Comparison of ENCODE assay signal across 8 cellular contexts in the genomic region with DNA sequence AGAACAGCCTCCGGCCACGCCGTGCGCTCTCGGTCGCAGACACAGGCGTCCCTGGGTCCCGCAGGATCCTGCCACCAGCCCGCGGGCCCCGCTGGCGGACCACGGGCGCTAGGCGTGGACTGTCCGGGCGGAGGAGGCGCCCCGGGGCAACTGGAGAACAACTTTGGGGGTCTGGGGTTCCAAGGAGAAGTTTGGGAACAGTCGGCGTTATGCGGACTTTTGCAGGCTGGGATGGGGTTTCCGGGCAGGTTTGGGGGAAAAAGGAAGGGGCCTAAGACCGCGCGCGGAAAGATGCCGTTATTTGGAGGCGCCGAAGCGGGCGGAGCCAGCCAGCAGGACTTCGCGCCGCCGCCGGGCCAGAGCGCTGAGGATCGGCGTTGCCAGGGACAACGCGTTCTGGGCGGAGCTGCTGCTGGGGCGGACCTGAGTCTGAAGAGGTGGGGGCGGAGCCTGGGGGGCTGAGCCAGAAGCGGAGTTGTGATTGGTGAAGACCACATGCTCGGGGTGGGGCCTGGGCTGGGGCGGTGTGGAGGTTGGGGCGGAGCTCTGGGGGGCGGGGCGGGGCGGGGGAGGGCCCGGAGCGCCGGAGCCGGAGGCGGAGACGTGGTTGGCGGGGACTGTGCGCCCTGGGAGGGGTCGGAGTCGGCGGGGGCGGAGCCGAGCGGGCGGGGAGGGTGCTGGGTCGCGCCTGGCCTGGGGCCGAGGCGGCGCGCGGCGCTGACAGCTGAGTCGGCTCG. TPM values are rescaled to one million over a fixed set of nuclear protein-coding genes. Genes with fewer than 3 reads are reported as not detected.
DNase-seq lines count a peak whose midpoint lies in the region; ATAC-seq and TF ChIP-seq lines count a peak whose summit lies in the region.

A gene (plus strand): TSS at position 680 of the 737 bp plus-strand sequence. CDS start 120 bp downstream, outside the sequence.

- H3K9me3 Mint-ChIP-seq in activated T-cell treated with anti-CD3 and anti-CD28 coated beads, Interleukin-2, amount 50 U/mL, for 24 hours: no peaks in the 10 kb centered on the region

- no peak for TF ChIP-seq CTCF in PC-3 (conservative IDR thresholded peaks at IDR 0.05; ENCODE audit: low read depth, low read length)

- no peaks in the 10 kb centered on the region for H3K9me2 ChIP-seq in PC-3 (replicated peaks; ENCODE audit: low read length)

- H2AFZ ChIP-seq in PC-3 (ENCODE audit: low read length): peak within 1 kb of the TSS; percentile 98

- no peaks in the 10 kb centered on the region for H3K36me3 ChIP-seq in PC-3 (ENCODE audit: low read depth, low read length)
- H3K36me3 ChIP-seq in esophagus (ENCODE audit: control insufficient read depth in 2 of 2, insufficient read depth in 2 of 2, low read length in 1 of 2): no peaks in the 10 kb centered on the region
- H3K36me3 ChIP-seq in muscle layer of colon (ENCODE audit: insufficient read depth, low read length): no peaks in the 10 kb centered on the region

- H3K9ac ChIP-seq in PC-3 (ENCODE audit: low read length): peak within 1 kb of the TSS; percentile 94
- H3K9ac ChIP-seq in muscle layer of colon (ENCODE audit: low read length): peak within 1 kb of the TSS; percentile 87

- H3K27me3 ChIP-seq in PC-3 (ENCODE audit: low read length) (no peaks in the 10 kb centered on the region), esophagus (ENCODE audit: control insufficient read depth in 1 of 2, insufficient read depth in 2 of 2, low read length in 2 of 2) (no peaks in the 10 kb centered on the region), muscle layer of colon (ENCODE audit: control insufficient read depth in 1 of 2, insufficient read depth in 2 of 2, low read length in 2 of 2) (peaks cover 0 to 12% of the 10 kb centered on the region in 2 donors)

- peak within 1 kb of the TSS; percentile 89 for H3K27ac Mint-ChIP-seq in activated T-cell treated with anti-CD3 and anti-CD28 coated beads, Interleukin-2, amount 50 U/mL, for 24 hours

- H3K36me3 Mint-ChIP-seq in activated T-cell treated with anti-CD3 and anti-CD28 coated beads, Interleukin-2, amount 50 U/mL, for 24 hours (ENCODE audit: low read depth): peaks cover 3% of the 10 kb centered on the region

- peaks cover 14% of the 10 kb centered on the region for H3K4me1 Mint-ChIP-seq in activated T-cell treated with anti-CD3 and anti-CD28 coated beads, Interleukin-2, amount 50 U/mL, for 24 hours (ENCODE audit: low read depth)

- POLR2A ChIA-PET in PC-3 (lab: Charles Lee; ENCODE audit: unreplicated experiment): interaction anchor here (0.6 to 0.9 kb wide), 8 partner anchors 15 to 389 kb away, joined by 3 to 16 read pairs (median 3); a partner anchor contains a TSS

- intact Hi-C loops in PC-3 (cut with micrococcal nuclease): loop anchor here (1.0 kb wide), 1 partner anchor 202 kb away; no protein-coding TSS in a partner anchor

- DNase-seq in DMS53 (lab: John Stamatoyannopoulos, UW): peak; percentile 98
- peak; percentile 97 for DNase-seq in Jurkat, Clone E6-1 (ENCODE audit: low read depth, low spot score)
- DNase-seq in PC-3: peak; percentile 99
- peak; percentile 99 for DNase-seq in activated T-cell treated with anti-CD3 and anti-CD28 coated beads, Interleukin-2, amount 50 U/mL, for 24 hours
- peak; percentile 98 to 99 for DNase-seq in stimulated activated CD8-positive, alpha-beta memory T cell treated with anti-CD3 and anti-CD28 coated beads, Interleukin-7, amount 100 ng/mL, for 1 hour (ENCODE audit: low read depth in 2 of 2)

- H3K79me2 ChIP-seq in PC-3 (ENCODE audit: low read length): no peaks in the 10 kb centered on the region

- peak within 1 kb of the TSS; percentile 98 for H3K4me2 ChIP-seq in PC-3 (ENCODE audit: low read length)

- peak within 1 kb of the TSS; percentile 87 for H3K4me3 Mint-ChIP-seq in activated T-cell treated with anti-CD3 and anti-CD28 coated beads, Interleukin-2, amount 50 U/mL, for 24 hours

- H3K4me3 ChIP-seq in Jurkat, Clone E6-1 (ENCODE audit: low read length): peak within 1 kb of the TSS; percentile 75
- H3K4me3 ChIP-seq in PC-3 (ENCODE audit: low read length) (peak within 1 kb of the TSS; percentile 89), esophagus (ENCODE audit: low read depth in 1 of 2, low read length in 2 of 2) (peak within 1 kb of the TSS; percentile 51 to 61), muscle layer of colon (ENCODE audit: low read depth in 1 of 2, low read length in 2 of 2) (peak within 1 kb of the TSS; percentile 88 to 89)

- no peaks in the 10 kb centered on the region for H3F3A ChIP-seq in PC-3 (ENCODE audit: low read length, unreplicated experiment)

- peak; percentile 93 for ATAC-seq in GM21717 (IDR thresholded peaks at IDR 0.05; ENCODE audit: unreplicated experiment)
- ATAC-seq in PC-3: peak; percentile 84

- H3K27ac ChIP-seq in PC-3 (ENCODE audit: low read length): peak within 1 kb of the TSS; percentile 29; the same call in 1 of the 2 replicates
- peak within 1 kb of the TSS; percentile 78 for H3K27ac ChIP-seq in esophagus (ENCODE audit: low read depth in 2 of 2, low read length in 1 of 2)
- peak within 1 kb of the TSS; percentile 93 for H3K27ac ChIP-seq in muscle layer of colon (ENCODE audit: low read depth, low read length)

- H3K4me1 ChIP-seq in PC-3 (ENCODE audit: insufficient read depth, low read length) (peaks cover 4% of the 10 kb centered on the region; the same call in 1 of the 2 replicates), esophagus (ENCODE audit: control insufficient read depth in 2 of 2, insufficient read depth in 2 of 2, low read length in 1 of 2) (peaks cover 0 to 16% of the 10 kb centered on the region in 2 donors), muscle layer of colon (ENCODE audit: insufficient read depth, low read length) (peaks cover 10% of the 10 kb centered on the region)

- H4K20me1 ChIP-seq in PC-3 (ENCODE audit: low read length): no peaks in the 10 kb centered on the region

- 0 to 1% methylated on average over 59 to 77 of the region's 77 CpGs for WGBS in esophagus, 2 donors

- CTCF ChIA-PET in PC-3 (lab: Charles Lee): interaction anchor here (0.5 to 0.7 kb wide), 5 partner anchors 109 to 213 kb away, joined by 3 to 10 read pairs (median 5); no protein-coding TSS in a partner anchor

- peaks cover 26% of the 10 kb centered on the region for H3K27me3 Mint-ChIP-seq in activated T-cell treated with anti-CD3 and anti-CD28 coated beads, Interleukin-2, amount 50 U/mL, for 24 hours

- H3K9me3 ChIP-seq in PC-3 (ENCODE audit: low read length): 0 out of 2 replicates have a peak, but pooled peaks cover 7% of the 10 kb centered on the region
- H3K9me3 ChIP-seq in esophagus (ENCODE audit: control insufficient read depth in 2 of 2, insufficient read depth in 1 of 2, low read depth in 1 of 2, low read length in 1 of 2): peaks cover 0 to 3% of the 10 kb centered on the region in 2 donors
- H3K9me3 ChIP-seq in muscle layer of colon (ENCODE audit: low read length): no peaks in the 10 kb centered on the region

- BruUV-seq in PC-3 (replicated peaks; lab: Mats Ljungman, UMichigan): no TSS peak

RNA-seq across cellular contexts. Expression of the gene that starts here (rescaled TPM):
- 0.57 TPM for polyA plus RNA-seq in Jurkat, Clone E6-1 (2012; ENCODE audit: insufficient read depth, insufficient read length)
- total RNA-seq in PC-3 (2014; rRNA removed): 0.52 and 1.2 TPM in 2 replicates
- polyA plus RNA-seq in esophagus: under 1 TPM; 0.16 to 0.20 TPM

Comparison
In these comparisons a context has a peak if more than half of its experiments do, and no peak if none do; other contexts are left out.
1. Peak in every context shown above with its lines: DNase-seq, ATAC-seq, H3K4me3 ChIP-seq and H3K27ac ChIP-seq.
2. H3K27ac ChIP-seq: peak in every context shown above with its lines; median percentile 93 in muscle layer of colon; 78 in esophagus; 29 in PC-3.